In the genomic region with DNA sequence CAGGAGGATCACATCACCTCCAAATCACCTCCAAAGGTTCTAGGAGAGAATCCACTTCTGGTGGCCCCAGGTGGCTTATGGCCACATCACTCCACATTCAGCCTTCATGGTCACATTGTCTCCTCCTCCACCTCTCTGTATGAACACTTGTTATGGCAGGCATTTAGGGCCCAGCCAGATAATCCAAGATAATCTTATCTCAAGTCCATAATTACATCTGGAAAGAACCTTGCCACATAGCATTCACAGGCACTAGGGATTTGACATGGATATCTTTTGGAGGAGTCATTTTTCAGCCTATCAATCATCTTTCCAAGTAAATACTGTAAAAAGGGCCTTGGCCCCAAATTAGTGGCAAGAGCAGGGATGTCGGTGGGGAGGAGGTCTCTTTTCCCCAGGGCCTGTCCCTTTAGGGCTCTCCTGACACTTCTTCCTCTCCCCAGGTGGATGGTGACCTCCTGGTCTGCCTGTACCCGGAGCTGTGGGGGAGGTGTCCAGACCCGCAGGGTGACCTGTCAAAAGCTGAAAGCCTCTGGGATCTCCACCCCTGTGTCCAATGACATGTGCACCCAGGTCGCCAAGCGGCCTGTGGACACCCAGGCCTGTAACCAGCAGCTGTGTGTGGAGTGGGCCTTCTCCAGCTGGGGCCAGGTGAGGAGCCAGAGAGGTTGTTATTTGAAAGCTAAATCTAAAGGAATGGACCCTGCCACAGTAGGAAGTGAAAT, we compare ENCODE assay signal across 32 cellular contexts.
"Had no signal": no experiment of that assay in that cellular context is flagged by ENCODE, and none has a peak within 500 bp of the region (broad histone marks: within the 10 kb centered on the region; RNA-seq: fewer than 3 reads in every experiment).

No MANE protein-coding gene starts in this region.

- DNase-seq: activated CD4-positive, alpha-beta memory T cell treated with anti-CD3 and anti-CD28 coated beads for 36 hours; activated CD4-positive, alpha-beta T cell treated with anti-CD3 and anti-CD28 coated beads for 36 hours; activated CD4-positive, alpha-beta T cell treated with anti-CD3 and anti-CD28 coated beads, Interleukin-2, amount 10 ng/mL, durations not matched to agents 24 days and 14 days; activated CD4-positive, CD25-positive, alpha-beta regulatory T cell; activated CD4-positive, CD25-positive, alpha-beta regulatory T cell treated with anti-CD3 and anti-CD28 coated beads, Interleukin-2, amount 50 U/mL, for 72 hours; activated CD8-positive, alpha-beta memory T cell treated with anti-CD3 and anti-CD28 coated beads, Interleukin-2, amount 10 ng/mL, durations not matched to agents 7 days and 5 days; activated CD8-positive, alpha-beta memory T cell treated with anti-CD3 and anti-CD28 coated beads, Interleukin-2, amount 50 U/mL, for 4 hours; activated CD8-positive, alpha-beta T cell treated with anti-CD3 and anti-CD28 coated beads, Interleukin-2, amount 10 ng/mL, durations not matched to agents 7 days and 5 days; activated gamma-delta T cell treated with Interleukin-2 at 50 U/mL for 16 hours; activated naive CD4-positive, alpha-beta T cell treated with anti-CD3 and anti-CD28 coated beads, Interleukin-2, amount 50 U/mL, for 16 hours; activated naive CD4-positive, alpha-beta T cell treated with Interleukin-2 at 50 U/mL for 16 hours; activated T-cell treated with anti-CD3 and anti-CD28 coated beads, Interleukin-2, amount 50 U/mL, for 1 hour; activated T-cell treated with anti-CD3 and anti-CD28 coated beads, Interleukin-2, amount 50 U/mL, for 48 hours; amygdala; aorta; dorsolateral prefrontal cortex; effector memory CD4-positive, alpha-beta T cell; endodermal cell; head of caudate nucleus; T-helper 2 cell had no signal

- H3K27ac ChIP-seq: breast epithelium, cardiac muscle cell, coronary artery, dorsolateral prefrontal cortex, foreskin keratinocyte, gastroesophageal sphincter had no signal

- H3K36me3 ChIP-seq: breast epithelium, cardiac muscle cell had no signal

- ATAC-seq: activated CD4-positive, alpha-beta T cell treated with anti-CD3 and anti-CD28 coated beads for 36 hours; activated CD8-positive, alpha-beta memory T cell treated with anti-CD3 and anti-CD28 coated beads, Interleukin-2, amount 10 ng/mL, durations not matched to agents 7 days and 5 days; activated CD8-positive, alpha-beta T cell treated with anti-CD3 and anti-CD28 coated beads, Interleukin-2, amount 10 ng/mL, durations not matched to agents 7 days and 5 days; esophagus mucosa; foreskin keratinocyte; gastroesophageal sphincter had no signal

- H3K27me3 ChIP-seq: breast epithelium, cardiac muscle cell, dorsolateral prefrontal cortex, foreskin keratinocyte, gastroesophageal sphincter had no signal

- H3K4me1 ChIP-seq: breast epithelium, gastroesophageal sphincter had no signal

- H3K4me3 ChIP-seq: breast epithelium, cardiac muscle cell, coronary artery, dorsolateral prefrontal cortex, gastroesophageal sphincter had no signal

- H3K4me1 Mint-ChIP-seq: activated CD4-positive, alpha-beta T cell treated with anti-CD3 and anti-CD28 coated beads for 36 hours had no signal

- H3K27ac Mint-ChIP-seq: activated CD4-positive, alpha-beta memory T cell treated with anti-CD3 and anti-CD28 coated beads for 36 hours; activated CD4-positive, alpha-beta T cell treated with anti-CD3 and anti-CD28 coated beads for 36 hours; activated CD4-positive, alpha-beta T cell treated with anti-CD3 and anti-CD28 coated beads, Interleukin-2, amount 10 ng/mL, durations not matched to agents 24 days and 14 days; activated CD8-positive, alpha-beta memory T cell treated with anti-CD3 and anti-CD28 coated beads, Interleukin-2, amount 10 ng/mL, durations not matched to agents 7 days and 5 days; activated CD8-positive, alpha-beta T cell treated with anti-CD3 and anti-CD28 coated beads, Interleukin-2, amount 10 ng/mL, durations not matched to agents 7 days and 5 days; activated naive CD8-positive, alpha-beta T cell; activated T-helper 1 cell treated with anti-CD3 and anti-CD28 coated beads, Interleukin-12 subunit alpha, Interleukin-12 subunit beta, Interleukin-2, Interleukin-4 antibody, amounts not matched to agents 30 ng/mL and 10 ng/mL and 1 ng/mL, durations not matched to agents 14 hours and 24 hours and 36 hours; activated T-helper 2 cell treated with anti-CD3 and anti-CD28 coated beads, Interferon-gamma antibody, Interleukin-2, Interleukin-4, amounts not matched to agents 10 μg/mL and 5 μg/mL and 100 μg/mL, durations not matched to agents 14 hours and 24 hours and 36 hours; brain; dendritic cell treated with granulocyte-macrophage colony-stimulating factor and Interleukin-4, amounts not matched to agents 40 ng/mL and 50 ng/mL, for 4 days; endodermal cell had no signal

- H3K27me3 Mint-ChIP-seq: activated CD4-positive, alpha-beta memory T cell treated with anti-CD3 and anti-CD28 coated beads for 36 hours; activated CD4-positive, alpha-beta T cell treated with anti-CD3 and anti-CD28 coated beads for 36 hours; activated CD4-positive, alpha-beta T cell treated with anti-CD3 and anti-CD28 coated beads, Interleukin-2, amount 10 ng/mL, durations not matched to agents 24 days and 14 days; activated CD8-positive, alpha-beta memory T cell treated with anti-CD3 and anti-CD28 coated beads, Interleukin-2, amount 10 ng/mL, durations not matched to agents 7 days and 5 days; activated naive CD8-positive, alpha-beta T cell; dendritic cell treated with granulocyte-macrophage colony-stimulating factor and Interleukin-4, amounts not matched to agents 40 ng/mL and 50 ng/mL, for 4 days had no signal

- H3K4me3 Mint-ChIP-seq: activated CD4-positive, alpha-beta memory T cell treated with anti-CD3 and anti-CD28 coated beads for 36 hours; activated CD4-positive, alpha-beta T cell treated with anti-CD3 and anti-CD28 coated beads for 36 hours; activated CD4-positive, alpha-beta T cell treated with anti-CD3 and anti-CD28 coated beads, Interleukin-2, amount 10 ng/mL, durations not matched to agents 24 days and 14 days; activated CD8-positive, alpha-beta memory T cell treated with anti-CD3 and anti-CD28 coated beads, Interleukin-2, amount 10 ng/mL, durations not matched to agents 7 days and 5 days; activated CD8-positive, alpha-beta T cell treated with anti-CD3 and anti-CD28 coated beads, Interleukin-2, amount 10 ng/mL, durations not matched to agents 7 days and 5 days; activated naive CD8-positive, alpha-beta T cell; activated T-helper 1 cell treated with anti-CD3 and anti-CD28 coated beads, Interleukin-12 subunit alpha, Interleukin-12 subunit beta, Interleukin-2, Interleukin-4 antibody, amounts not matched to agents 30 ng/mL and 10 ng/mL and 1 ng/mL, durations not matched to agents 14 hours and 24 hours and 36 hours; brain; central memory CD8-positive, alpha-beta T cell; dendritic cell treated with granulocyte-macrophage colony-stimulating factor and Interleukin-4, amounts not matched to agents 40 ng/mL and 50 ng/mL, for 4 days; endodermal cell had no signal
